ENCODE assay signal across 1 cellular context in the genomic region with DNA sequence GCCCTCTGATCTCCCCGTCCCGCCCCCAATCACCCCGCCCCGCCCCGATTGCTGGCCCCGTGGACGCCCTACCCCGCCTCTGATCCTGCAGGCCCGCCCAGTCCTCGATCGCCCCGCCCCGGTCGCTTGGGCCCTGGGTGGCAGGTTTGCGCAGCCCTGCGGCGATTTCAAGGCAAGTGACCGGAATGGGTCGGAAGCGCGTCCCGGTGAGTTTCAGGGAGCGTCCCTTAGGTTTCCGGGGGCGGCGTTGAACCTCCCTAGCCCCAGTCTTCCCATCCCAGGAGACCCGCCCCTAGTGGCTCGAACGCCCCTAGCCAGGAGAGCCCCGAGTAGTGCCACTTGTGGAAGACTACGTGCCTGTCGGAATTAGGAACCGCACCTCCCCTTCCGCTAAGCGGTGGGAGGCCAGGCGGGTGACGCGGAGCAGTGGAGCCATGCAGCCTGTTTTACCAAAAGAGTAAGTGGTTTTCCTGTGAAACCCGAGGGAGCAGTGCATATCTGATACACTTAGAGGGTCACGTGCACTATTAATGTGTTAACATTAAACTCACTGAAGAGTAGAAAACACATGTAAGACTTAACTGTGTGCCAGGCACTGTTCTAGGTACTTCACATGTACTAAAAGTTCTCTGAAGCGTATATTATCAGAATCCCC.
TF ChIP-seq lines count a peak whose summit lies in the region.

No MANE protein-coding gene starts in this region.

TF ChIP-seq in GM23338, 12 proteins besides CTCF, POLR2A, EP300 and RAD21 (continued from another document):
- TF ChIP-seq, protein P1, sequence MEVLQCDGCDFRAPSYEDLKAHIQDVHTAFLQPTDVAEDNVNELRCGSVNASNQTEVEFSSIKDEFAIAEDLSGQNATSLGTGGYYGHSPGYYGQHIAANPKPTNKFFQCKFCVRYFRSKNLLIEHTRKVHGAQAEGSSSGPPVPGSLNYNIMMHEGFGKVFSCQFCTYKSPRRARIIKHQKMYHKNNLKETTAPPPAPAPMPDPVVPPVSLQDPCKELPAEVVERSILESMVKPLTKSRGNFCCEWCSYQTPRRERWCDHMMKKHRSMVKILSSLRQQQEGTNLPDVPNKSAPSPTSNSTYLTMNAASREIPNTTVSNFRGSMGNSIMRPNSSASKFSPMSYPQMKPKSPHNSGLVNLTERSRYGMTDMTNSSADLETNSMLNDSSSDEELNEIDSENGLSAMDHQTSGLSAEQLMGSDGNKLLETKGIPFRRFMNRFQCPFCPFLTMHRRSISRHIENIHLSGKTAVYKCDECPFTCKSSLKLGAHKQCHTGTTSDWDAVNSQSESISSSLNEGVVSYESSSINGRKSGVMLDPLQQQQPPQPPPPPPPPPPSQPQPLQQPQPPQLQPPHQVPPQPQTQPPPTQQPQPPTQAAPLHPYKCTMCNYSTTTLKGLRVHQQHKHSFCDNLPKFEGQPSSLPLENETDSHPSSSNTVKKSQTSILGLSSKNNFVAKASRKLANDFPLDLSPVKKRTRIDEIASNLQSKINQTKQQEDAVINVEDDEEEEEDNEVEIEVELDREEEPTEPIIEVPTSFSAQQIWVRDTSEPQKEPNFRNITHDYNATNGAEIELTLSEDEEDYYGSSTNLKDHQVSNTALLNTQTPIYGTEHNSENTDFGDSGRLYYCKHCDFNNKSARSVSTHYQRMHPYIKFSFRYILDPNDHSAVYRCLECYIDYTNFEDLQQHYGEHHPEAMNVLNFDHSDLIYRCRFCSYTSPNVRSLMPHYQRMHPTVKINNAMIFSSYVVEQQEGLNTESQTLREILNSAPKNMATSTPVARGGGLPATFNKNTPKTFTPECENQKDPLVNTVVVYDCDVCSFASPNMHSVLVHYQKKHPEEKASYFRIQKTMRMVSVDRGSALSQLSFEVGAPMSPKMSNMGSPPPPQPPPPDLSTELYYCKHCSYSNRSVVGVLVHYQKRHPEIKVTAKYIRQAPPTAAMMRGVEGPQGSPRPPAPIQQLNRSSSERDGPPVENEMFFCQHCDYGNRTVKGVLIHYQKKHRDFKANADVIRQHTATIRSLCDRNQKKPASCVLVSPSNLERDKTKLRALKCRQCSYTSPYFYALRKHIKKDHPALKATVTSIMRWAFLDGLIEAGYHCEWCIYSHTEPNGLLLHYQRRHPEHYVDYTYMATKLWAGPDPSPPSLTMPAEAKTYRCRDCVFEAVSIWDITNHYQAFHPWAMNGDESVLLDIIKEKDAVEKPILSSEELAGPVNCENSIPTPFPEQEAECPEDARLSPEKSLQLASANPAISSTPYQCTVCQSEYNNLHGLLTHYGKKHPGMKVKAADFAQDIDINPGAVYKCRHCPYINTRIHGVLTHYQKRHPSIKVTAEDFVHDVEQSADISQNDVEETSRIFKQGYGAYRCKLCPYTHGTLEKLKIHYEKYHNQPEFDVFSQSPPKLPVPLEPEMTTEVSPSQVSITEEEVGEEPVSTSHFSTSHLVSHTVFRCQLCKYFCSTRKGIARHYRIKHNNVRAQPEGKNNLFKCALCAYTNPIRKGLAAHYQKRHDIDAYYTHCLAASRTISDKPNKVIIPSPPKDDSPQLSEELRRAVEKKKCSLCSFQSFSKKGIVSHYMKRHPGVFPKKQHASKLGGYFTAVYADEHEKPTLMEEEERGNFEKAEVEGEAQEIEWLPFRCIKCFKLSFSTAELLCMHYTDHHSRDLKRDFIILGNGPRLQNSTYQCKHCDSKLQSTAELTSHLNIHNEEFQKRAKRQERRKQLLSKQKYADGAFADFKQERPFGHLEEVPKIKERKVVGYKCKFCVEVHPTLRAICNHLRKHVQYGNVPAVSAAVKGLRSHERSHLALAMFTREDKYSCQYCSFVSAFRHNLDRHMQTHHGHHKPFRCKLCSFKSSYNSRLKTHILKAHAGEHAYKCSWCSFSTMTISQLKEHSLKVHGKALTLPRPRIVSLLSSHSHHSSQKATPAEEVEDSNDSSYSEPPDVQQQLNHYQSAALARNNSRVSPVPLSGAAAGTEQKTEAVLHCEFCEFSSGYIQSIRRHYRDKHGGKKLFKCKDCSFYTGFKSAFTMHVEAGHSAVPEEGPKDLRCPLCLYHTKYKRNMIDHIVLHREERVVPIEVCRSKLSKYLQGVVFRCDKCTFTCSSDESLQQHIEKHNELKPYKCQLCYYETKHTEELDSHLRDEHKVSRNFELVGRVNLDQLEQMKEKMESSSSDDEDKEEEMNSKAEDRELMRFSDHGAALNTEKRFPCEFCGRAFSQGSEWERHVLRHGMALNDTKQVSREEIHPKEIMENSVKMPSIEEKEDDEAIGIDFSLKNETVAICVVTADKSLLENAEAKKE (CRISPR knock-in tag; IDR thresholded peaks at IDR 0.05), result no peak
- no peak for TF ChIP-seq EZH2 (IDR thresholded peaks at IDR 0.05; ENCODE audit: low read depth, unreplicated experiment)
- TF ChIP-seq POLR2AphosphoS5 (IDR thresholded peaks at IDR 0.05; ENCODE audit: low read depth), result peak; percentile 63; the same call in 1 of the 2 replicates
